2 cellular contexts compared by ENCODE assay signal in the genomic region with DNA sequence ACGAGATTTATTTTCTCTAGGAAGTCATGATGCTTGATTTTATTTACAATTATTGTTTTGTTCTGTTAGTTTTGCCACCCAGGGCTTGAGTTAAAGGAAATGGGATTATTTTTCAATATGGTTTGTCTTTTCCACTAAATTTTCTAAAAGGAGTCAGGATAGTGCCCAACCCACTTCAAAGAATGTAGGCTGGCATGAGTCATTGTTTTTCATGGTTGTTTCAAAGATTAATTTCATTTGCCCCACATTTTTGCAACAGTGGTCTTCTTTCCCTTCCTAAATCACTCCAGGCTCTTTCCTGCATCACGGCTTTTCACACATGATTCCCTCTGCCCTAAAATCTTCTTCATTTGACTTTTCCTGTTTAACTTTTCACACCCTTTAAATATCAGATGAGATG.
TF ChIP-seq lines count a peak whose summit lies in the region.

No MANE protein-coding gene starts in this region.

TF ChIP-seq in SK-N-SH, 30 proteins besides CTCF, POLR2A, EP300 and RAD21 (continued from another document):
- TF ChIP-seq REST (IDR thresholded peaks at IDR 0.05; ENCODE audit: low read depth, low read length) = no peak
- TF ChIP-seq NFIC (IDR thresholded peaks at IDR 0.05; ENCODE audit: borderline replicate concordance) = no peak
- no peak for TF ChIP-seq JUND (IDR thresholded peaks at IDR 0.05)

TF ChIP-seq in SK-N-SH treated with all-trans-retinoic acid at 6 μM for 48 hours, 23 proteins besides CTCF, POLR2A, EP300 and RAD21 (continued from another document):
- TF ChIP-seq, protein P1, sequence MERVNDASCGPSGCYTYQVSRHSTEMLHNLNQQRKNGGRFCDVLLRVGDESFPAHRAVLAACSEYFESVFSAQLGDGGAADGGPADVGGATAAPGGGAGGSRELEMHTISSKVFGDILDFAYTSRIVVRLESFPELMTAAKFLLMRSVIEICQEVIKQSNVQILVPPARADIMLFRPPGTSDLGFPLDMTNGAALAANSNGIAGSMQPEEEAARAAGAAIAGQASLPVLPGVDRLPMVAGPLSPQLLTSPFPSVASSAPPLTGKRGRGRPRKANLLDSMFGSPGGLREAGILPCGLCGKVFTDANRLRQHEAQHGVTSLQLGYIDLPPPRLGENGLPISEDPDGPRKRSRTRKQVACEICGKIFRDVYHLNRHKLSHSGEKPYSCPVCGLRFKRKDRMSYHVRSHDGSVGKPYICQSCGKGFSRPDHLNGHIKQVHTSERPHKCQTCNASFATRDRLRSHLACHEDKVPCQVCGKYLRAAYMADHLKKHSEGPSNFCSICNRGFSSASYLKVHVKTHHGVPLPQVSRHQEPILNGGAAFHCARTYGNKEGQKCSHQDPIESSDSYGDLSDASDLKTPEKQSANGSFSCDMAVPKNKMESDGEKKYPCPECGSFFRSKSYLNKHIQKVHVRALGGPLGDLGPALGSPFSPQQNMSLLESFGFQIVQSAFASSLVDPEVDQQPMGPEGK (CRISPR knock-in tag; IDR thresholded peaks at IDR 0.05; ENCODE audit: borderline replicate concordance) = no peak
- TF ChIP-seq ZNF565 (CRISPR knock-in tag; conservative IDR thresholded peaks at IDR 0.05; ENCODE audit: low read depth) (no peak), GLIS3 (CRISPR knock-in tag; IDR thresholded peaks at IDR 0.05) (no peak), CSDC2 (CRISPR knock-in tag; IDR thresholded peaks at IDR 0.05) (no peak), RARB (CRISPR knock-in tag; IDR thresholded peaks at IDR 0.05) (no peak), ESRRG (CRISPR knock-in tag; IDR thresholded peaks at IDR 0.05) (no peak), TSHZ2 (CRISPR knock-in tag; IDR thresholded peaks at IDR 0.05) (no peak), ZNF8 (CRISPR knock-in tag; IDR thresholded peaks at IDR 0.05) (no peak), ZFP3 (CRISPR knock-in tag; IDR thresholded peaks at IDR 0.05) (no peak), SNAI2 (CRISPR knock-in tag; IDR thresholded peaks at IDR 0.05) (no peak), PPARA (CRISPR knock-in tag; IDR thresholded peaks at IDR 0.05; ENCODE audit: borderline replicate concordance) (no peak)
